In genomic region chr9:98794802-98795201, GRCh38 we compare ENCODE assay signal across 14 cellular contexts. TPM values are rescaled to one million over a fixed set of nuclear protein-coding genes. Genes with fewer than 3 reads are reported as not detected.
DNase-seq lines count a peak whose midpoint lies in the region; ATAC-seq and TF ChIP-seq lines count a peak whose summit lies in the region.
"Had no signal": no experiment of that assay in that cellular context is flagged by ENCODE, and none has a peak within 500 bp of the region (broad histone marks: within the 10 kb centered on the region; RNA-seq: fewer than 3 reads in every experiment).

No MANE protein-coding gene starts in this region.

- no peak overlapping the region for H3K27ac Mint-ChIP-seq in T-helper 1 cell treated with Interleukin-12 subunit alpha and Interleukin-12 subunit beta and Interleukin-4 antibody, amounts not matched to agents 30 μg/mL and 1 μg/mL, for 36 hours

- CTCF ChIA-PET in PC-3 (lab: Charles Lee) = no interaction called here

- peaks cover 26% of the 10 kb centered on the region for H3K27me3 Mint-ChIP-seq in T-helper 1 cell treated with Interleukin-12 subunit alpha and Interleukin-12 subunit beta and Interleukin-4 antibody, amounts not matched to agents 30 μg/mL and 1 μg/mL, for 36 hours (ENCODE audit: low read depth)

- no peak overlapping the region for H3K27ac ChIP-seq in PC-3 (ENCODE audit: low read length)
- H3K27ac ChIP-seq in fibroblast of lung (ENCODE audit: insufficient read depth, low read length) = no peak overlapping the region
- H3K27ac ChIP-seq in rectal smooth muscle tissue (ENCODE audit: low read depth, low read length) = no peak overlapping the region
- H3K27ac ChIP-seq: ascending aorta had no signal

- no peak for TF ChIP-seq CTCF in PC-3 (conservative IDR thresholded peaks at IDR 0.05; ENCODE audit: low read depth, low read length)
- TF ChIP-seq CTCF in fibroblast of lung (conservative IDR thresholded peaks at IDR 0.05 in 1 of 2, IDR thresholded peaks at IDR 0.05 in 1 of 2; ENCODE audit: low read depth in 1 of 2, low read length in 2 of 2) = no peak

- peaks cover 4% of the 10 kb centered on the region for H3K36me3 Mint-ChIP-seq in T-helper 1 cell treated with Interleukin-12 subunit alpha and Interleukin-12 subunit beta and Interleukin-4 antibody, amounts not matched to agents 30 μg/mL and 1 μg/mL, for 36 hours (ENCODE audit: low read depth)

- peaks cover 22% of the 10 kb centered on the region for H3K4me1 Mint-ChIP-seq in T-helper 1 cell treated with Interleukin-12 subunit alpha and Interleukin-12 subunit beta and Interleukin-4 antibody, amounts not matched to agents 30 μg/mL and 1 μg/mL, for 36 hours (ENCODE audit: low read depth)

- peaks cover 5% of the 10 kb centered on the region; the same call in 1 of the 2 replicates for H4K20me1 ChIP-seq in PC-3 (ENCODE audit: low read length)
- H4K20me1 ChIP-seq in fibroblast of lung (ENCODE audit: control insufficient read depth, extremely low read depth, insufficient read depth, low read length) = no peaks in the 10 kb centered on the region

- no peak overlapping the region for H2AFZ ChIP-seq in PC-3 (ENCODE audit: low read length)
- no peak overlapping the region for H2AFZ ChIP-seq in fibroblast of lung (ENCODE audit: low read length)

- no TSS peak for BruUV-seq in PC-3 (replicated peaks; lab: Mats Ljungman, UMichigan)

- H3K79me2 ChIP-seq in PC-3 (ENCODE audit: low read length) = peaks cover 47% of the 10 kb centered on the region
- H3K79me2 ChIP-seq in fibroblast of lung (ENCODE audit: control insufficient read depth, insufficient read depth, low read length) = peaks cover 11% of the 10 kb centered on the region

- H3K9ac ChIP-seq in PC-3 (ENCODE audit: low read length) (no peak overlapping the region), fibroblast of lung (ENCODE audit: insufficient read depth, low read length) (no peak overlapping the region), rectal smooth muscle tissue (ENCODE audit: low read length) (no peak overlapping the region)

- no peaks in the 10 kb centered on the region for H3F3A ChIP-seq in PC-3 (ENCODE audit: low read length, unreplicated experiment)

- peaks cover 14% of the 10 kb centered on the region for H3K9me3 Mint-ChIP-seq in T-helper 1 cell treated with Interleukin-12 subunit alpha and Interleukin-12 subunit beta and Interleukin-4 antibody, amounts not matched to agents 30 μg/mL and 1 μg/mL, for 36 hours

- H3K4me2 ChIP-seq in PC-3 (ENCODE audit: low read length) (peak overlapping the region; percentile 86), fibroblast of lung (ENCODE audit: extremely low read depth, insufficient read depth, low read length) (peak overlapping the region; percentile 95)

- peaks cover 4% of the 10 kb centered on the region; the same call in 1 of the 2 replicates for H3K36me3 ChIP-seq in PC-3 (ENCODE audit: low read depth, low read length)
- no peaks in the 10 kb centered on the region for H3K36me3 ChIP-seq in fibroblast of lung (ENCODE audit: control insufficient read depth, insufficient read depth, low read length)
- no peaks in the 10 kb centered on the region for H3K36me3 ChIP-seq in rectal smooth muscle tissue (ENCODE audit: control insufficient read depth, insufficient read depth, low read length)

- H3K4me3 Mint-ChIP-seq in T-helper 1 cell treated with Interleukin-12 subunit alpha and Interleukin-12 subunit beta and Interleukin-4 antibody, amounts not matched to agents 30 μg/mL and 1 μg/mL, for 36 hours = peak overlapping the region; percentile 62

- ATAC-seq in PC-3 = no peak
- ATAC-seq in GM18907 (IDR thresholded peaks at IDR 0.05; ENCODE audit: unreplicated experiment) = no peak

- no peaks in the 10 kb centered on the region for H3K9me3 ChIP-seq in PC-3 (ENCODE audit: low read length)
- H3K9me3 ChIP-seq in fibroblast of lung (ENCODE audit: control insufficient read depth, insufficient read depth, low read depth, low read length) = no peaks in the 10 kb centered on the region
- H3K9me3 ChIP-seq: ascending aorta had no signal

- H3K27me3 ChIP-seq in PC-3 (ENCODE audit: low read length) (no peaks in the 10 kb centered on the region), fibroblast of lung (ENCODE audit: control insufficient read depth, insufficient read depth, low read length) (no peaks in the 10 kb centered on the region), rectal smooth muscle tissue (ENCODE audit: control insufficient read depth, insufficient read depth, low read length) (no peaks in the 10 kb centered on the region)
- H3K27me3 ChIP-seq: ascending aorta, stomach had no signal

- POLR2A ChIA-PET in PC-3 (lab: Charles Lee; ENCODE audit: unreplicated experiment) = no interaction called here

- intact Hi-C loops in PC-3 (cut with micrococcal nuclease) = no loop called here

- H3K4me3 ChIP-seq in PC-3 (ENCODE audit: low read length) (peak overlapping the region; percentile 80), fibroblast of lung (replicated peaks in 1 of 4; ENCODE audit: control extremely low read depth in 1 of 4, insufficient read depth in 1 of 4, low read depth in 3 of 4, low read length in 4 of 4) (no peak overlapping the region), rectal smooth muscle tissue (ENCODE audit: low read length) (peak overlapping the region; percentile 68)
- H3K4me3 ChIP-seq: lung had no signal

- H3K4me1 ChIP-seq in PC-3 (ENCODE audit: insufficient read depth, low read length) = peaks cover 31% of the 10 kb centered on the region
- H3K4me1 ChIP-seq in fibroblast of lung (ENCODE audit: control insufficient read depth, extremely low read depth, insufficient read depth, low read length) = peaks cover 9% of the 10 kb centered on the region
- peaks cover 9% of the 10 kb centered on the region for H3K4me1 ChIP-seq in rectal smooth muscle tissue (ENCODE audit: control insufficient read depth, insufficient read depth, low read length)

- DNase-seq in T-helper 1 cell (no peak), PC-3 (no peak), fibroblast of lung (ENCODE audit: low read depth in 2 of 2) (no peak), NCI-H1694 (lab: John Stamatoyannopoulos, UW) (no peak), NCI-H2227 treated with DMSO at 0.1 percent for 48 hours (lab: John Stamatoyannopoulos, UW) (no peak)
- DNase-seq: 8988T; NCI-H1436 treated with DMSO at 0.1 percent for 48 hours; stimulated activated CD4-positive, alpha-beta T cell treated with anti-CD3 and anti-CD28 coated beads, Interleukin-12 subunit alpha, Interleukin-12 subunit beta, amount 100 ng/mL, for 4 hours; stomach had no signal

- no peaks in the 10 kb centered on the region for H3K9me2 ChIP-seq in PC-3 (replicated peaks; ENCODE audit: low read length)

RNA-seq across cellular contexts. Expression of gene ANKS6, which starts 1.6 kb away (rescaled TPM):
- 27.7 and 39.7 TPM in 2 replicates for total RNA-seq in PC-3 (2014; rRNA removed)
- total RNA-seq in fibroblast of lung = 9.6 and 10.3 TPM in 2 replicates
- polyA plus RNA-seq in fibroblast of lung = 7.3 and 10.0 TPM in 2 replicates
- polyA plus RNA-seq in fibroblast of lung (2012) = 12.0 and 14.2 TPM in 2 replicates
- 8.8 and 13.5 TPM in 2 replicates for polyA minus RNA-seq in fibroblast of lung (ENCODE audit: low replicate concordance)

RNA-seq across cellular contexts. Expression of gene GALNT12, which starts 12.7 kb away (rescaled TPM):
- total RNA-seq in PC-3 (2014; rRNA removed) (14.8 and 24.8 TPM in 2 replicates), fibroblast of lung (18.2 and 27.2 TPM in 2 replicates)
- 9.4 and 16.5 TPM in 2 replicates for polyA plus RNA-seq in fibroblast of lung
- polyA plus RNA-seq in fibroblast of lung (2012) = 6.7 and 11.6 TPM in 2 replicates
- 6.4 and 12.1 TPM in 2 replicates for polyA minus RNA-seq in fibroblast of lung (ENCODE audit: low replicate concordance)

Comparison
In these comparisons a context has a peak if more than half of its experiments do, and no peak if none do; other contexts are left out.
1. H3K4me3 ChIP-seq: peak in PC-3 (single experiment) and rectal smooth muscle tissue (single experiment); none in fibroblast of lung (0 of 4).